ENCODE assay signal across 9 cellular contexts in genomic region chr10:28530751-28531150, GRCh38. TPM values are rescaled to one million over a fixed set of nuclear protein-coding genes. Genes with fewer than 3 reads are reported as not detected.
A peak's percentile ranks its signal among the peaks of the same experiment; 100 is the strongest.
DNase-seq lines count a peak whose midpoint lies in the region; ATAC-seq and TF ChIP-seq lines count a peak whose summit lies in the region.
"Had no signal": no experiment of that assay in that cellular context is flagged by ENCODE, and none has a peak within 500 bp of the region (broad histone marks: within the 10 kb centered on the region; RNA-seq: fewer than 3 reads in every experiment).

No MANE protein-coding gene starts in this region.

- no peak overlapping the region for H2BK5ac ChIP-seq in H9 (ENCODE audit: insufficient read length, low read length)

- H2AFZ ChIP-seq in H9 (ENCODE audit: low read length) = no peak overlapping the region

- no peak overlapping the region for H3K4me2 ChIP-seq in H9 (ENCODE audit: insufficient read depth, insufficient read length, low read length)

- H3K56ac ChIP-seq in H9 (ENCODE audit: insufficient read length, low read depth, low read length) = no peak overlapping the region

- no peak overlapping the region for H3K23ac ChIP-seq in H9 (ENCODE audit: insufficient read length, low read depth, low read length)

- peak overlapping the region; percentile 94 to 98 (median 96) for H3K4me3 Mint-ChIP-seq in CD4-positive, alpha-beta memory T cell
- H3K4me3 Mint-ChIP-seq in H9 (peak overlapping the region; percentile 98; a peak in 3 of 5 replicates), naive B cell (peak overlapping the region in 7 of 8 donors; percentile 95 to 100 (median 98))
- peak overlapping the region; percentile 96 for H3K4me3 Mint-ChIP-seq in activated naive CD8-positive, alpha-beta T cell

- H4K20me1 ChIP-seq in H9 (ENCODE audit: control insufficient read depth, insufficient read depth, insufficient read length) = no peaks in the 10 kb centered on the region

- H2BK15ac ChIP-seq in H9 (ENCODE audit: low read depth, low read length) = no peak overlapping the region

- no peak overlapping the region for H2BK20ac ChIP-seq in H9 (ENCODE audit: low read depth, low read length, poor library complexity, severe bottlenecking)

- no peak for ATAC-seq in naive B cell (ENCODE audit: low read depth in 2 of 2)
- ATAC-seq: upper lobe of right lung had no signal

- peaks cover 37% of the 10 kb centered on the region for H3K4me1 ChIP-seq in CD4-positive, alpha-beta memory T cell (ENCODE audit: insufficient read depth, low read length)
- no peaks in the 10 kb centered on the region for H3K4me1 ChIP-seq in H9 (ENCODE audit: insufficient read depth, low read length)

- peaks cover 0 to 7% (median 1%) of the 10 kb centered on the region in 8 donors for H3K9me3 Mint-ChIP-seq in CD4-positive, alpha-beta memory T cell
- H3K9me3 Mint-ChIP-seq in H9 (no peaks in the 10 kb centered on the region), naive B cell (peaks cover 0 to 2% (median 0%) of the 10 kb centered on the region in 7 donors)
- H3K9me3 Mint-ChIP-seq in activated naive CD8-positive, alpha-beta T cell (ENCODE audit: low read depth) = peaks cover 5% of the 10 kb centered on the region

- no peak overlapping the region for H2AK5ac ChIP-seq in H9 (ENCODE audit: insufficient read length, low read length)

- H3T11ph ChIP-seq in H9 (ENCODE audit: low read length) = no peak overlapping the region

- H3K18ac ChIP-seq in H9 (ENCODE audit: insufficient read length, low read depth, low read length) = no peak overlapping the region

- peaks cover 34 to 48% of the 10 kb centered on the region in 2 donors for H3K36me3 Mint-ChIP-seq in CD4-positive, alpha-beta memory T cell
- peaks cover 21 to 26% (median 22%) of the 10 kb centered on the region in 3 experiments for H3K36me3 Mint-ChIP-seq in H9 (ENCODE audit: insufficient read depth in 1 of 3, low read depth in 3 of 3)
- peaks cover 25% of the 10 kb centered on the region for H3K36me3 Mint-ChIP-seq in activated naive CD8-positive, alpha-beta T cell
- peaks cover 0 to 11% of the 10 kb centered on the region in 2 donors for H3K36me3 Mint-ChIP-seq in naive B cell

- peaks cover under 1% of the 10 kb centered on the region for H3K36me3 ChIP-seq in CD4-positive, alpha-beta memory T cell (ENCODE audit: insufficient read depth, low read length)

- H2BK120ac ChIP-seq in H9 (ENCODE audit: low read depth, low read length, poor library complexity, severe bottlenecking) = no peak overlapping the region

- no peaks in the 10 kb centered on the region for H3K27me3 ChIP-seq in CD4-positive, alpha-beta memory T cell (ENCODE audit: insufficient read depth, low read length)
- H3K27me3 ChIP-seq in H9 (ENCODE audit: insufficient read depth, low read length) (no peaks in the 10 kb centered on the region), dorsolateral prefrontal cortex (no peaks in the 10 kb centered on the region)
- H3K27me3 ChIP-seq: upper lobe of right lung had no signal

- H3K9ac ChIP-seq in H9 (ENCODE audit: extremely low read depth, insufficient read length, low read length) = no peak overlapping the region

- CTCF ChIA-PET in CD4-positive, alpha-beta memory T cell (lab: Charles Lee; ENCODE audit: partially characterized antibody) = no interaction called here

- H3K27me3 Mint-ChIP-seq in CD4-positive, alpha-beta memory T cell = no peaks in the 10 kb centered on the region
- H3K27me3 Mint-ChIP-seq in H9 (ENCODE audit: low read depth) = no peaks in the 10 kb centered on the region; the same call in 1 of the 2 replicates
- no peaks in the 10 kb centered on the region for H3K27me3 Mint-ChIP-seq in activated naive CD8-positive, alpha-beta T cell
- H3K27me3 Mint-ChIP-seq in naive B cell = no peaks in the 10 kb centered on the region

- POLR2A ChIA-PET in CD4-positive, alpha-beta memory T cell (lab: Charles Lee; ENCODE audit: partially characterized antibody) = interaction anchor here (0.7 to 5.4 kb wide), 3 partner anchors 14 to 198 kb away, joined by 3 to 46 read pairs (median 3); no protein-coding TSS in a partner anchor

- no peak overlapping the region for H3K27ac ChIP-seq in CD4-positive, alpha-beta memory T cell (ENCODE audit: low read depth, low read length)
- H3K27ac ChIP-seq in H9 (ENCODE audit: insufficient read length, low read depth, low read length) (no peak overlapping the region), dorsolateral prefrontal cortex (peak overlapping the region in 3 of 59 donors; percentile 27 to 100 (median 28))
- H3K27ac ChIP-seq: epithelial cell of prostate, upper lobe of right lung had no signal

- no CpG with 5 or more reads among the region's 3 CpGs for WGBS in H9 (ENCODE audit: extremely low coverage, insufficient read length, low lambda C conversion rate)

- no peak for DNase-seq in CD4-positive, alpha-beta memory T cell
- DNase-seq in H9 (no peak), naive B cell (no peak), NCI-H345 treated with DMSO at 0.1 percent for 48 hours (lab: John Stamatoyannopoulos, UW; ENCODE audit: unreplicated experiment) (no peak), dorsolateral prefrontal cortex (no peak), DMS79 treated with DMSO at 0.1 percent for 48 hours (lab: John Stamatoyannopoulos, UW) (no peak)
- DNase-seq: upper lobe of right lung had no signal

- peaks cover 7% of the 10 kb centered on the region for H3K79me1 ChIP-seq in H9 (ENCODE audit: insufficient read depth, low read depth, low read length, poor library complexity, severe bottlenecking)

- no peak overlapping the region for H4K91ac ChIP-seq in H9 (ENCODE audit: insufficient read length, low read depth, low read length)

- H3K9me3 ChIP-seq in CD4-positive, alpha-beta memory T cell (ENCODE audit: control insufficient read depth in 1 of 2, low read length in 2 of 2) = no peaks in the 10 kb centered on the region
- H3K9me3 ChIP-seq in H9 (ENCODE audit: control insufficient read depth, low read depth, low read length) = no peaks in the 10 kb centered on the region
- H3K9me3 ChIP-seq: upper lobe of right lung had no signal

- H3K79me2 ChIP-seq in H9 (ENCODE audit: insufficient read depth, low read length) = peaks cover 14% of the 10 kb centered on the region; the same call in 1 of the 2 replicates

- intact Hi-C loops in CD4-positive, alpha-beta memory T cell (cut with micrococcal nuclease) = loop anchor here (5.0 to 10.0 kb wide), 6 partner anchors 62 to 1428 kb away; partner anchors contain the start of genes ACBD5, ANKRD26 and BAMBI
- intact Hi-C loops in dorsolateral prefrontal cortex (cut with DNase I) = loop anchor here (5.0 to 10.0 kb wide), 3 partner anchors 57 to 1286 kb away; partner anchors contain the start of genes ACBD5 (in 1 of the 2) and RAB18 (in 1 of the 2)

- H3K4me1 Mint-ChIP-seq in CD4-positive, alpha-beta memory T cell = peaks cover 40 to 69% (median 49%) of the 10 kb centered on the region in 4 donors
- H3K4me1 Mint-ChIP-seq in H9 (peaks cover 32 to 34% of the 10 kb centered on the region in 2 experiments), naive B cell (peaks cover 37 to 73% (median 62%) of the 10 kb centered on the region in 3 donors)
- peaks cover 48% of the 10 kb centered on the region for H3K4me1 Mint-ChIP-seq in activated naive CD8-positive, alpha-beta T cell (ENCODE audit: low read depth)

- H3K23me2 ChIP-seq in H9 (ENCODE audit: insufficient read length, low read depth, low read length, poor library complexity, severe bottlenecking) = peaks cover 9% of the 10 kb centered on the region

- H3K4ac ChIP-seq in H9 (ENCODE audit: low read depth, low read length) = no peak overlapping the region

- TF ChIP-seq CTCF in H9 (conservative IDR thresholded peaks at IDR 0.05) (no peak), dorsolateral prefrontal cortex (IDR thresholded peaks at IDR 0.05 in 54 of 56, conservative IDR thresholded peaks at IDR 0.05 in 2 of 56; ENCODE audit: low read depth in 1 of 56, partially characterized antibody in 56 of 56) (no peak)

- no peak overlapping the region for H3K4me3 ChIP-seq in CD4-positive, alpha-beta memory T cell (ENCODE audit: low read length in 2 of 2)
- H3K4me3 ChIP-seq in dorsolateral prefrontal cortex = peak overlapping the region in 23 of 59 donors; percentile 78 to 99 (median 93)

- H2BK12ac ChIP-seq in H9 (ENCODE audit: insufficient read length, low read depth, low read length) = no peak overlapping the region

- H3K14ac ChIP-seq in H9 (ENCODE audit: insufficient read depth, low read length) = no peak overlapping the region

- H3K27ac Mint-ChIP-seq in CD4-positive, alpha-beta memory T cell = peak overlapping the region; percentile 64 to 99 (median 97)
- H3K27ac Mint-ChIP-seq in H9 (no peak overlapping the region), naive B cell (peak overlapping the region; percentile 55 to 100 (median 98))
- H3K27ac Mint-ChIP-seq in activated naive CD8-positive, alpha-beta T cell = peak overlapping the region; percentile 96

- no peak overlapping the region for H4K5ac ChIP-seq in H9 (ENCODE audit: insufficient read length, low read depth, low read length)

- H4K8ac ChIP-seq in H9 (replicated peaks; ENCODE audit: insufficient read length, low read depth, low read length) = no peak overlapping the region

RNA-seq across cellular contexts. Expression of gene WAC, which starts 2.2 kb away (rescaled TPM):
- 100 to 1,000 TPM; 170 to 174 TPM for total RNA-seq in CD4-positive, alpha-beta memory T cell
- 100 to 1,000 TPM in 1 of 2 donors, 10 to 100 TPM in 1; 44.1 to 114 TPM for polyA plus RNA-seq in CD4-positive, alpha-beta memory T cell
- total RNA-seq in H9 (2021) = 130 and 134 TPM in 2 replicates
- polyA plus RNA-seq in naive B cell (ENCODE audit: low read depth in 6 of 6) = 100 to 1,000 TPM in 5 of 6 donors, 10 to 100 TPM in 1; 67.8 to 162 (median 139) TPM
- 100 to 1,000 TPM; 123 to 241 (median 182) TPM for total RNA-seq in dorsolateral prefrontal cortex

Comparison
In these comparisons a context has a peak if more than half of its experiments do, and no peak if none do; other contexts are left out.
1. H3K27ac Mint-ChIP-seq: peak in CD4-positive, alpha-beta memory T cell (7 of 7), activated naive CD8-positive, alpha-beta T cell (single experiment) and naive B cell (6 of 6); none in H9 (0 of 3).
2. Peak in every context shown above with its lines, with median percentiles within 50 percentile points of each other: H3K4me3 Mint-ChIP-seq.